In the genomic region with DNA sequence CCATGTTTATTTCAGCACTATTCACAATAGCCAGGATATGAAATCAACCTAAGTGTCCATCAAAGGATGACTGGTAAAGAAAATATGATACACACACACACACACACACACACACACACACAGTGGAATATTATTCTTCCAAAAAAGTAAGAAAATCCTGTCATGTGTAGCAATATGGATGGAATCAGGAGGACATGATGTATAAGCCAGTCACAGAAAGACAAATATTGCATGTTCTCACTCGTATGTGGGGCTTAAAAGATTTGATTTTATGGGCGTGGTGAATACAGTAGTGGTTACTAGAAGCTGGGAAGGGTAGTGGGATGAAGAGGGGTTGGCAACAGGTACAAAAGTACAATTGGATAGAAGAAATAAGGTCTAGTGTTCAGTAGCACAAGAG, we compare ENCODE assay signal across 24 cellular contexts.
DNase-seq lines count a peak whose midpoint lies in the region; ATAC-seq, FAIRE-seq and TF ChIP-seq lines count a peak whose summit lies in the region.
"Had no signal": no experiment of that assay in that cellular context is flagged by ENCODE, and none has a peak within 500 bp of the region (broad histone marks: within the 10 kb centered on the region; RNA-seq: fewer than 3 reads in every experiment).

No MANE protein-coding gene starts in this region.

- ATAC-seq in esophagus mucosa (peak; percentile 57), GM19035 (IDR thresholded peaks at IDR 0.05; ENCODE audit: unreplicated experiment) (no peak)
- ATAC-seq: A549, HepG2 had no signal

- H3K4me3 ChIP-seq in BLaER1, result no peak overlapping the region
- no peak overlapping the region for H3K4me3 ChIP-seq in HL-60 (replicated peaks; ENCODE audit: insufficient read depth, low read length)
- H3K4me3 ChIP-seq in breast epithelium, result no peak overlapping the region
- H3K4me3 ChIP-seq: A549, GM23248 had no signal

- H3K4me1 Mint-ChIP-seq in dendritic cell treated with granulocyte-macrophage colony-stimulating factor and Interleukin-4, amounts not matched to agents 40 ng/mL and 50 ng/mL, for 4 days (ENCODE audit: low read depth), result peaks cover 85% of the 10 kb centered on the region

- H3K27ac Mint-ChIP-seq in dendritic cell treated with granulocyte-macrophage colony-stimulating factor and Interleukin-4, amounts not matched to agents 40 ng/mL and 50 ng/mL, for 4 days, result peak overlapping the region; percentile 91
- H3K27ac Mint-ChIP-seq: CD4-positive, CD25-positive, alpha-beta regulatory T cell; HFFc6 had no signal

- DNase-seq in HL-60 (ENCODE audit: low read depth in 1 of 2, low spot score in 1 of 2), result no peak
- DNase-seq in NCI-H2196 (lab: John Stamatoyannopoulos, UW; ENCODE audit: unreplicated experiment), result no peak
- DNase-seq in breast epithelium (ENCODE audit: low spot score in 2 of 2), result no peak
- no peak for DNase-seq in urothelium cell line (ENCODE audit: low spot score)
- DNase-seq: AML-193; Caco-2; CD4-positive, CD25-positive, alpha-beta regulatory T cell; GM23248; HCEC 1CT; HFFc6; KBM-7 had no signal

- H3K27ac ChIP-seq in BLaER1, result no peak overlapping the region
- peak overlapping the region; percentile 58 for H3K27ac ChIP-seq in HL-60 (replicated peaks)
- peak overlapping the region in 1 of 2 donors; percentile 6 for H3K27ac ChIP-seq in breast epithelium
- H3K27ac ChIP-seq: 22Rv1, A549, GM23248 had no signal

- intact Hi-C loops in dendritic cell treated with granulocyte-macrophage colony-stimulating factor and Interleukin-4, amounts not matched to agents 40 ng/mL and 50 ng/mL, for 4 days (cut with micrococcal nuclease), result no loop called here
- intact Hi-C loops in breast epithelium (cut with DNase I; ENCODE audit: low total_unique reads), result no loop called here

- H3K27me3 ChIP-seq in BLaER1 (no peaks in the 10 kb centered on the region), HL-60 (ENCODE audit: insufficient read depth, poor library complexity, severe bottlenecking) (no peaks in the 10 kb centered on the region), breast epithelium (no peaks in the 10 kb centered on the region)

- no peak for FAIRE-seq in urothelium cell line (lab: Jason Lieb, UNC)
- FAIRE-seq: A549, D721Med, G401.6, GM12891, GM18507, H54, HepG2 had no signal

- H3K4me1 ChIP-seq in BLaER1 (peaks cover 94% of the 10 kb centered on the region), breast epithelium (no peaks in the 10 kb centered on the region)
- H3K4me1 ChIP-seq: A549, Caco-2 had no signal

- H3K36me3 ChIP-seq in BLaER1 (no peaks in the 10 kb centered on the region), breast epithelium (no peaks in the 10 kb centered on the region)

- peaks cover 10% of the 10 kb centered on the region; the same call in 1 of the 2 replicates for H3K9me3 ChIP-seq in BLaER1
- H3K9me3 ChIP-seq in breast epithelium, result no peaks in the 10 kb centered on the region
- H3K9me3 ChIP-seq: A549, Caco-2 had no signal

- no peak for TF ChIP-seq POLR2A in breast epithelium (IDR thresholded peaks at IDR 0.05)

- no peaks in the 10 kb centered on the region for H3K36me3 Mint-ChIP-seq in dendritic cell treated with granulocyte-macrophage colony-stimulating factor and Interleukin-4, amounts not matched to agents 40 ng/mL and 50 ng/mL, for 4 days (ENCODE audit: low read depth)
- H3K36me3 Mint-ChIP-seq: CD4-positive, CD25-positive, alpha-beta regulatory T cell; IgD-negative memory B cell had no signal

- TF ChIP-seq CTCF in HL-60 (IDR thresholded peaks at IDR 0.05; ENCODE audit: insufficient read depth, low read length) (no peak), breast epithelium (IDR thresholded peaks at IDR 0.05) (no peak)

- H3K4me2 ChIP-seq in BLaER1, result peak overlapping the region; percentile 69; the same call in 1 of the 2 replicates
- H3K4me2 ChIP-seq: A549 had no signal

- H3K27me3 Mint-ChIP-seq in dendritic cell treated with granulocyte-macrophage colony-stimulating factor and Interleukin-4, amounts not matched to agents 40 ng/mL and 50 ng/mL, for 4 days, result peaks cover 3% of the 10 kb centered on the region

- H3K9ac ChIP-seq in BLaER1, result no peak overlapping the region
- H3K9ac ChIP-seq: GM23248 had no signal

- H3K9me3 Mint-ChIP-seq in dendritic cell treated with granulocyte-macrophage colony-stimulating factor and Interleukin-4, amounts not matched to agents 40 ng/mL and 50 ng/mL, for 4 days, result peaks cover 6% of the 10 kb centered on the region
- H3K9me3 Mint-ChIP-seq: HFFc6, IgD-negative memory B cell had no signal

- H3K4me3 Mint-ChIP-seq in dendritic cell treated with granulocyte-macrophage colony-stimulating factor and Interleukin-4, amounts not matched to agents 40 ng/mL and 50 ng/mL, for 4 days, result no peak overlapping the region
- H3K4me3 Mint-ChIP-seq: HFFc6, IgD-negative memory B cell had no signal

- no peaks in the 10 kb centered on the region for H4K20me1 ChIP-seq in BLaER1
